In the genomic region with DNA sequence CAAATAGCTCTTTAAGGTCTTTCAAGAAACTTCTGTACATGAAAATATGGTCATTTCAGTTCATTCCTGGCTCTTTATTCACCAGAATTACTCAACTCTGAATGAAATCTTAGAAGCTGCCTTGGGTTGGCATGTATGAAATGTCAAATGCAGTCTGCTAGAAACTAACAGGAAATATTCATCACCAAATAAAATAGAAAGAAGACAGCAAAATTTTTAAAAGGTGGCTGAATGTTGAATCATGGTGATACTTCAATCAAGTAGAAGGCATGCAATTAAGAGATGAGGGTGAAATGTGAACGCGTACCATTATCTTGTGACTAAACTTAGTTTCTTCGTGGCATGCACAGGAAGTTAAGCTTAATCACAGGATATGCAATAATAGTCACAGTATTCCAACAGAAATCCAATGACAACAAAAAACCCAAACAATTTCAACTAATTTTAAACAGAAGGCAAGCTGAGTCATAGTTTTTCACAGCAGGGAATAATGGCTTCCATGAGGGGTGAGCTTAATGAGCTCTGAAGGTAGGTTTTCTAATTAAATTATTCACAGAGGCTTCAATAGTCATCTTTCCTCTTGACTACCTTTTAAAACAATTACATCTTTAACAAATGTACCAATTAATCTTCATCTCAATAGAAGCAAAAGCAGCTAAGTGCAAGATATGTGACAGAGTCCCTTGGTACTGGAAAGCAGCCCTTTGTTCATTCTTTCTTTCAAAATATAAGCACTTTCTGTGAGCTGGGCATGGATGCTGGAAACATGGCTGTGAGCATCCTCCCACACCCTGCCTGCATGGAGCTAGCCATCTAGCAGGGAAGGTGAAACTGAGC, we compare ENCODE assay signal across 9 cellular contexts. TPM values are rescaled to one million over a fixed set of nuclear protein-coding genes. Genes with fewer than 3 reads are reported as not detected.
DNase-seq lines count a peak whose midpoint lies in the region; ATAC-seq and TF ChIP-seq lines count a peak whose summit lies in the region.
"Had no signal": no experiment of that assay in that cellular context is flagged by ENCODE, and none has a peak within 500 bp of the region (broad histone marks: within the 10 kb centered on the region; RNA-seq: fewer than 3 reads in every experiment).

No MANE protein-coding gene starts in this region.

- H3K9me3 Mint-ChIP-seq in CD8-positive, alpha-beta T cell, result no peaks in the 10 kb centered on the region

- H3K4me1 ChIP-seq in suprapubic skin, result peaks cover 6% of the 10 kb centered on the region
- peaks cover 10% of the 10 kb centered on the region for H3K4me1 ChIP-seq in CD8-positive, alpha-beta T cell (ENCODE audit: insufficient read depth, low read length)

- no peak overlapping the region for H3K27ac Mint-ChIP-seq in CD8-positive, alpha-beta T cell

- no peaks in the 10 kb centered on the region for H3K27me3 ChIP-seq in suprapubic skin
- H3K27me3 ChIP-seq in CD8-positive, alpha-beta T cell (ENCODE audit: insufficient read depth, low read length), result no peaks in the 10 kb centered on the region

- 51% methylated on average over 3 of the region's 3 CpGs for WGBS in suprapubic skin

- DNase-seq in activated CD4-positive, CD25-positive, alpha-beta regulatory T cell (lab: John Stamatoyannopoulos, UW), result no peak
- peak; percentile 84 for DNase-seq in glomerular endothelial cell (ENCODE audit: extremely low read depth, low read depth, low spot score)
- no peak for DNase-seq in suprapubic skin (ENCODE audit: low spot score in 2 of 2)
- no peak for DNase-seq in CD8-positive, alpha-beta T cell
- DNase-seq in germinal center (ENCODE audit: low spot score), result no peak

- CTCF ChIA-PET in CD8-positive, alpha-beta T cell (lab: Charles Lee), result interaction anchor here (0.9 to 1.8 kb wide), 2 partner anchors 14 to 17 kb away, joined by 3 to 4 read pairs; no protein-coding TSS in a partner anchor

- intact Hi-C loops in CD8-positive, alpha-beta T cell (cut with DNase I, micrococcal nuclease), result no loop called here

- TF ChIP-seq CTCF in suprapubic skin (IDR thresholded peaks at IDR 0.05), result no peak
- TF ChIP-seq CTCF in CD8-positive, alpha-beta T cell (IDR thresholded peaks at IDR 0.05), result no peak

- H3K27ac ChIP-seq in suprapubic skin, result peak overlapping the region; percentile 61
- no peak overlapping the region for H3K27ac ChIP-seq in CD8-positive, alpha-beta T cell (ENCODE audit: low read depth, low read length)
- H3K27ac ChIP-seq: C4-2B had no signal

- H3K36me3 ChIP-seq in suprapubic skin, result no peaks in the 10 kb centered on the region
- no peaks in the 10 kb centered on the region for H3K36me3 ChIP-seq in CD8-positive, alpha-beta T cell (ENCODE audit: insufficient read depth, low read length)

- TF ChIP-seq POLR2A in suprapubic skin (IDR thresholded peaks at IDR 0.05), result no peak

- no peak for TF ChIP-seq EP300 in suprapubic skin (IDR thresholded peaks at IDR 0.05)

- H3K4me3 ChIP-seq in suprapubic skin, result no peak overlapping the region
- no peak overlapping the region for H3K4me3 ChIP-seq in CD8-positive, alpha-beta T cell (ENCODE audit: low read depth, low read length)

- H3K9me3 ChIP-seq in suprapubic skin, result no peaks in the 10 kb centered on the region
- H3K9me3 ChIP-seq in CD8-positive, alpha-beta T cell (ENCODE audit: low read length), result no peaks in the 10 kb centered on the region

- H3K36me3 Mint-ChIP-seq in CD8-positive, alpha-beta T cell, result peaks cover 10% of the 10 kb centered on the region

- peak; percentile 30 to 41 for ATAC-seq in activated CD4-positive, CD25-positive, alpha-beta regulatory T cell treated with anti-CD3 and anti-CD28 coated beads, Interleukin-2, amount 50 U/mL, for 24 hours
- ATAC-seq in SK-N-SH treated with all-trans-retinoic acid at 6 μM for 48 hours, result peak; percentile 87
- no peak for ATAC-seq in GM18519 (IDR thresholded peaks at IDR 0.05; ENCODE audit: low FRiP score, unreplicated experiment)
- ATAC-seq in CD8-positive, alpha-beta T cell, result no peak

- H3K4me3 Mint-ChIP-seq in CD8-positive, alpha-beta T cell, result no peak overlapping the region

- H3K27me3 Mint-ChIP-seq in CD8-positive, alpha-beta T cell (ENCODE audit: low read depth), result no peaks in the 10 kb centered on the region

- peaks cover 28% of the 10 kb centered on the region for H3K4me1 Mint-ChIP-seq in CD8-positive, alpha-beta T cell (ENCODE audit: low read depth)

- POLR2A ChIA-PET in CD8-positive, alpha-beta T cell (lab: Charles Lee), result interaction anchor here (1.3 kb wide), 1 partner anchor 14 kb away, joined by 3 read pairs; no protein-coding TSS in a partner anchor

TF ChIP-seq in SK-N-SH treated with all-trans-retinoic acid at 6 μM for 48 hours, 23 proteins besides CTCF, POLR2A, EP300 and RAD21:
- TF ChIP-seq ZC3H10 (CRISPR knock-in tag; IDR thresholded peaks at IDR 0.05) (peak; percentile 86), TOX (CRISPR knock-in tag; IDR thresholded peaks at IDR 0.05; ENCODE audit: borderline replicate concordance) (peak; percentile 85), ZFP30 (CRISPR knock-in tag; IDR thresholded peaks at IDR 0.05) (no peak), ZNF565 (CRISPR knock-in tag; conservative IDR thresholded peaks at IDR 0.05; ENCODE audit: low read depth) (no peak), ZNF70 (CRISPR knock-in tag; IDR thresholded peaks at IDR 0.05) (no peak), ISL1 (CRISPR knock-in tag; IDR thresholded peaks at IDR 0.05) (peak; percentile 79)

RNA-seq across cellular contexts. Expression of a gene that starts 44.5 kb away (rescaled TPM):
- total RNA-seq in glomerular endothelial cell (13.9 and 14.4 TPM in 2 replicates), suprapubic skin (10 to 100 TPM; 25.5 to 39.5 (median 31.9) TPM)
- total RNA-seq in CD8-positive, alpha-beta T cell, result 10 to 100 TPM; 11.0 to 13.7 TPM

RNA-seq across cellular contexts. Expression of a gene that starts 56.1 kb away (rescaled TPM):
- total RNA-seq in glomerular endothelial cell (33.3 and 40.5 TPM in 2 replicates), suprapubic skin (10 to 100 TPM; 33.8 to 57.5 (median 46.6) TPM)
- total RNA-seq in CD8-positive, alpha-beta T cell, result 10 to 100 TPM; 56.9 to 59.9 TPM

Comparison
In these comparisons a context has a peak if more than half of its experiments do, and no peak if none do; other contexts are left out.
1. ATAC-seq: peak in activated CD4-positive, CD25-positive, alpha-beta regulatory T cell treated with anti-CD3 and anti-CD28 coated beads, Interleukin-2, amount 50 U/mL, for 24 hours (2 of 2) and SK-N-SH treated with all-trans-retinoic acid at 6 μM for 48 hours (single experiment); none in GM18519 (single experiment) and CD8-positive, alpha-beta T cell (single experiment).